In the genomic region with DNA sequence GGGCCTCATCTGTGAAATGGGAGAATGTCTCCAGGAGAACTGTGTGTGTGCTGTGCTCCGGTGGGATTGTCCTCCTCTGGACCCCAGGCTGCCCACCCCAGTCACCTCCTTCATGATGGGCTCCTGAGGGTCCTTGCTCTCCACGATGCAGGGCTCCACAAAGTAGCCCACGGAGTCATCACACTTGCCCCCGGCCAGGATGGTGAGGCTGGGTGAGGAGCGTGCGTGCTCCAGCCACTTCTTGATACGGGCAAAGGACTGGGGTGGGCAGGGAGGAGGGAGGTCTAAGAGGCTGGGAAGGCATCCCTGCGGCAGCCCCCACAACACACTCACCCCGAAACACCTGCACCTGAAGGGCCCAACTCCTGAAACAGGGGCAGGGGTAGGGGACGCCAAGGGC, we compare ENCODE assay signal across 39 cellular contexts. TPM values are rescaled to one million over a fixed set of nuclear protein-coding genes. Genes with fewer than 3 reads are reported as not detected.
"Had no signal": no experiment of that assay in that cellular context is flagged by ENCODE, and none has a peak within 500 bp of the region (broad histone marks: within the 10 kb centered on the region; RNA-seq: fewer than 3 reads in every experiment).

No MANE protein-coding gene starts in this region.

- H3K4me3 ChIP-seq: MG63 had no signal

- H3K9me3 ChIP-seq: MG63 had no signal

- H3K36me3 ChIP-seq: MG63 had no signal

- H3K27me3 ChIP-seq: MG63 had no signal

- DNase-seq: Karpas-422, Kasumi-1, MG63, MM.1S, MV-4-11, NCI-H1048, NCI-H1092, NCI-H1092 treated with DMSO at 0.1 percent for 48 hours, NCI-H1105, NCI-H1105 treated with DMSO at 0.1 percent for 48 hours, NCI-H1417, NCI-H1417 treated with DMSO at 0.1 percent for 48 hours, NCI-H1436, NCI-H1436 treated with DMSO at 0.1 percent for 48 hours, NCI-H146, NCI-H1694, NCI-H1694 treated with DMSO at 0.1 percent for 48 hours, NCI-H187, NCI-H187 treated with DMSO at 0.1 percent for 48 hours, NCI-H1930, NCI-H2029, NCI-H2029 treated with DMSO at 0.1 percent for 48 hours, NCI-H2081, NCI-H2081 treated with DMSO at 0.1 percent for 48 hours, NCI-H2107, NCI-H2171, NCI-H2171 treated with DMSO at 0.1 percent for 48 hours, NCI-H2227 treated with DMSO at 0.1 percent for 48 hours, NCI-H226, NCI-H345, NCI-H446, NCI-H446 treated with DMSO at 0.1 percent for 48 hours, NCI-H510A, NCI-H510A treated with DMSO at 0.1 percent for 48 hours, NCI-H524 had no signal

RNA-seq across cellular contexts. Expression of a gene that starts 16.8 kb away (rescaled TPM):
- total RNA-seq: LHCN-M2, M059J, MCF 10A, NCI-H460 had no signal
